1 cellular context compared by ENCODE assay signal in the genomic region with DNA sequence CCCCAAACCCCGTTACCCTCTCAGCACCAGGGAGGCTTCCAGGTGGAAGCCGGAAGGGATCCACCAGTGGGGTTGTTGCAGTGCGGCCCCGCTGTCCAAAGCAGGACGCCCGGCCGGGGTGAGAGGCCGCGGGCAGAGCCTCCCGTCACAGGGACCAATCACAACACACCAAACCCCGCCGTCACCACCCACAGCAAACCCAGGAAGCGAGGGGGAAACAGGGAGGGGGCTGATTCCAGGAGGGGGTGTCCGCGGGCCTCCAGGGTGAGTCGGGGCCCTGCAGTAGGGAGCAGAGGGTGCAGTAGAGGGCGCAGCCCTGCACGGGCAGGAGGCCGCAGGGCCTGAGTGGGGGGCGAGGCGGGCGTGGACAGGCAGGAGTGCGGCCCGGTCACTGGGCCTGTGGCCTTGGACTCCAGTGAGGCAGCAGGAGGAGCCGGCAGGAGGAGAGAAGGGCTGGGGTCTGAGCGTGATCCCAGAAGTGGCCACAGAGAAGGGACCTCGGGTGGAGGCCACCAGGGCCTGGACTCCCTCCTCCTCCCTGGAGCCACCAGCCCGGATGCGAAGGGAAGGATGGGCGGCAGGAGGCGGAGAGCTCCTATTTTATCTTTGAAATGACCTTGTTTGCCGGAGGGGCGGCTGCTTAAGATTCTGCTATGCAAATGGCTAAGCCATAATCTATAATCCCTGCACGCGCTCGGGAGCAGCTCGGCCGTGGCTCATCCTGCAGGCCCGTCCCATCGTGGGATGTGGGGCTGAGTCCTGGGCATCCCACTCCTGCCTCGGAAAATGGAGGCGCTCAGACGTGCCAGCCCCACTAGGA.
A peak's percentile ranks its signal among the peaks of the same experiment; 100 is the strongest.
TF ChIP-seq lines count a peak whose summit lies in the region.

No MANE protein-coding gene starts in this region.

TF ChIP-seq in HepG2, 621 proteins besides CTCF, POLR2A, EP300 and RAD21 (continues in another document):
- TF ChIP-seq TBL1XR1 (IDR thresholded peaks at IDR 0.05; ENCODE audit: borderline replicate concordance, low read length, partially characterized antibody) (no peak), ZFX (CRISPR knock-in tag; IDR thresholded peaks at IDR 0.05; ENCODE audit: low read depth) (peak; percentile 62), HNF4A (CRISPR knock-in tag; IDR thresholded peaks at IDR 0.05) (peak; percentile 35; the same call in 1 of the 2 replicates), ZNF788 (CRISPR knock-in tag; IDR thresholded peaks at IDR 0.05; ENCODE audit: borderline replicate concordance) (peak; percentile 14; the same call in 1 of the 2 replicates), YEATS4 (CRISPR knock-in tag; IDR thresholded peaks at IDR 0.05; ENCODE audit: borderline replicate concordance) (no peak), ZNF451 (CRISPR knock-in tag; IDR thresholded peaks at IDR 0.05) (0 out of 2 replicates have a peak, but pooled peaks have one; percentile 25), PHF21A (CRISPR knock-in tag; IDR thresholded peaks at IDR 0.05) (0 out of 2 replicates have a peak, but pooled peaks have one; percentile 23), ZNF629 (CRISPR knock-in tag; conservative IDR thresholded peaks at IDR 0.05) (no peak), ZNF563 (CRISPR knock-in tag; IDR thresholded peaks at IDR 0.05) (0 out of 2 replicates have a peak, but pooled peaks have one; percentile 11), ZC3H13 (CRISPR knock-in tag; IDR thresholded peaks at IDR 0.05) (no peak), GABPB1 (CRISPR knock-in tag; IDR thresholded peaks at IDR 0.05) (peak; percentile 19; the same call in 1 of the 2 replicates), ZSCAN25 (CRISPR knock-in tag; IDR thresholded peaks at IDR 0.05) (peak; percentile 78; the same call in 1 of the 2 replicates), SALL2 (CRISPR knock-in tag; IDR thresholded peaks at IDR 0.05) (no peak), ZNF33B (CRISPR knock-in tag; IDR thresholded peaks at IDR 0.05) (0 out of 2 replicates have a peak, but pooled peaks have one; percentile 38), SOX6 (IDR thresholded peaks at IDR 0.05) (no peak), SOX6 (CRISPR knock-in tag; IDR thresholded peaks at IDR 0.05) (peak; percentile 20; the same call in 1 of the 2 replicates), MED1 (CRISPR knock-in tag; IDR thresholded peaks at IDR 0.05) (0 out of 2 replicates have a peak, but pooled peaks have one; percentile 20), ZSCAN31 (CRISPR knock-in tag; IDR thresholded peaks at IDR 0.05; ENCODE audit: low read depth) (0 out of 2 replicates have a peak, but pooled peaks have one; percentile 29), ZBTB8A (CRISPR knock-in tag; IDR thresholded peaks at IDR 0.05; ENCODE audit: borderline replicate concordance, low read depth) (no peak), AGO2 (optimal IDR thresholded peaks at IDR 0.05; ENCODE audit: low read depth, low read length) (peak; percentile 78), AKAP8 (CRISPR knock-in tag; IDR thresholded peaks at IDR 0.05) (0 out of 2 replicates have a peak, but pooled peaks have one; percentile 43), CEBPG (CRISPR knock-in tag; IDR thresholded peaks at IDR 0.05) (no peak), TOPORS (CRISPR knock-in tag; IDR thresholded peaks at IDR 0.05) (0 out of 2 replicates have a peak, but pooled peaks have one; percentile 25), BORCS8-MEF2B (CRISPR knock-in tag; IDR thresholded peaks at IDR 0.05) (peak; percentile 43; the same call in 1 of the 2 replicates), ZNF446 (CRISPR knock-in tag; IDR thresholded peaks at IDR 0.05) (no peak), FOXA1 (IDR thresholded peaks at IDR 0.05) (no peak), FOXA1 (CRISPR knock-in tag; IDR thresholded peaks at IDR 0.05) (no peak), ZBTB38 (CRISPR knock-in tag; IDR thresholded peaks at IDR 0.05) (peak; percentile 92), TARDBP (CRISPR knock-in tag; IDR thresholded peaks at IDR 0.05) (0 out of 2 replicates have a peak, but pooled peaks have one; percentile 6), SPEN (CRISPR knock-in tag; IDR thresholded peaks at IDR 0.05; ENCODE audit: low read depth) (peak; percentile 33; the same call in 1 of the 2 replicates), CENPT (CRISPR knock-in tag; IDR thresholded peaks at IDR 0.05; ENCODE audit: low read depth) (0 out of 2 replicates have a peak, but pooled peaks have one; percentile 54), SALL1 (CRISPR knock-in tag; IDR thresholded peaks at IDR 0.05) (peak; percentile 31; the same call in 1 of the 2 replicates)
- TF ChIP-seq, protein P1, sequence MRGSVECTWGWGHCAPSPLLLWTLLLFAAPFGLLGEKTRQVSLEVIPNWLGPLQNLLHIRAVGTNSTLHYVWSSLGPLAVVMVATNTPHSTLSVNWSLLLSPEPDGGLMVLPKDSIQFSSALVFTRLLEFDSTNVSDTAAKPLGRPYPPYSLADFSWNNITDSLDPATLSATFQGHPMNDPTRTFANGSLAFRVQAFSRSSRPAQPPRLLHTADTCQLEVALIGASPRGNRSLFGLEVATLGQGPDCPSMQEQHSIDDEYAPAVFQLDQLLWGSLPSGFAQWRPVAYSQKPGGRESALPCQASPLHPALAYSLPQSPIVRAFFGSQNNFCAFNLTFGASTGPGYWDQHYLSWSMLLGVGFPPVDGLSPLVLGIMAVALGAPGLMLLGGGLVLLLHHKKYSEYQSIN (CRISPR knock-in tag; IDR thresholded peaks at IDR 0.05; ENCODE audit: borderline replicate concordance): no peak
- TF ChIP-seq, protein P2, sequence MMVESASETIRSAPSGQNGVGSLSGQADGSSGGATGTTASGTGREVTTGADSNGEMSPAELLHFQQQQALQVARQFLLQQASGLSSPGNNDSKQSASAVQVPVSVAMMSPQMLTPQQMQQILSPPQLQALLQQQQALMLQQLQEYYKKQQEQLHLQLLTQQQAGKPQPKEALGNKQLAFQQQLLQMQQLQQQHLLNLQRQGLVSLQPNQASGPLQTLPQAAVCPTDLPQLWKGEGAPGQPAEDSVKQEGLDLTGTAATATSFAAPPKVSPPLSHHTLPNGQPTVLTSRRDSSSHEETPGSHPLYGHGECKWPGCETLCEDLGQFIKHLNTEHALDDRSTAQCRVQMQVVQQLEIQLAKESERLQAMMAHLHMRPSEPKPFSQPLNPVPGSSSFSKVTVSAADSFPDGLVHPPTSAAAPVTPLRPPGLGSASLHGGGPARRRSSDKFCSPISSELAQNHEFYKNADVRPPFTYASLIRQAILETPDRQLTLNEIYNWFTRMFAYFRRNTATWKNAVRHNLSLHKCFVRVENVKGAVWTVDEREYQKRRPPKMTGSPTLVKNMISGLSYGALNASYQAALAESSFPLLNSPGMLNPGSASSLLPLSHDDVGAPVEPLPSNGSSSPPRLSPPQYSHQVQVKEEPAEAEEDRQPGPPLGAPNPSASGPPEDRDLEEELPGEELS (CRISPR knock-in tag; IDR thresholded peaks at IDR 0.05): 0 out of 2 replicates have a peak, but pooled peaks have one; percentile 16
- TF ChIP-seq, protein P3, sequence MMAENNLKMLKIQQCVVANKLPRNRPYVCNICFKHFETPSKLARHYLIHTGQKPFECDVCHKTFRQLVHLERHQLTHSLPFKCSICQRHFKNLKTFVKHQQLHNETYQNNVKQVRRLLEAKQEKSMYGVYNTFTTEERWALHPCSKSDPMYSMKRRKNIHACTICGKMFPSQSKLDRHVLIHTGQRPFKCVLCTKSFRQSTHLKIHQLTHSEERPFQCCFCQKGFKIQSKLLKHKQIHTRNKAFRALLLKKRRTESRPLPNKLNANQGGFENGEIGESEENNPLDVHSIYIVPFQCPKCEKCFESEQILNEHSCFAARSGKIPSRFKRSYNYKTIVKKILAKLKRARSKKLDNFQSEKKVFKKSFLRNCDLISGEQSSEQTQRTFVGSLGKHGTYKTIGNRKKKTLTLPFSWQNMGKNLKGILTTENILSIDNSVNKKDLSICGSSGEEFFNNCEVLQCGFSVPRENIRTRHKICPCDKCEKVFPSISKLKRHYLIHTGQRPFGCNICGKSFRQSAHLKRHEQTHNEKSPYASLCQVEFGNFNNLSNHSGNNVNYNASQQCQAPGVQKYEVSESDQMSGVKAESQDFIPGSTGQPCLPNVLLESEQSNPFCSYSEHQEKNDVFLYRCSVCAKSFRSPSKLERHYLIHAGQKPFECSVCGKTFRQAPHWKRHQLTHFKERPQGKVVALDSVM (CRISPR knock-in tag; IDR thresholded peaks at IDR 0.05): 0 out of 2 replicates have a peak, but pooled peaks have one; percentile 31
- TF ChIP-seq, protein P4, sequence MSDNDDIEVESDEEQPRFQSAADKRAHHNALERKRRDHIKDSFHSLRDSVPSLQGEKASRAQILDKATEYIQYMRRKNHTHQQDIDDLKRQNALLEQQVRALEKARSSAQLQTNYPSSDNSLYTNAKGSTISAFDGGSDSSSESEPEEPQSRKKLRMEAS (IDR thresholded peaks at IDR 0.05): peak; percentile 16; the same call in 1 of the 2 replicates
- TF ChIP-seq, protein P5, sequence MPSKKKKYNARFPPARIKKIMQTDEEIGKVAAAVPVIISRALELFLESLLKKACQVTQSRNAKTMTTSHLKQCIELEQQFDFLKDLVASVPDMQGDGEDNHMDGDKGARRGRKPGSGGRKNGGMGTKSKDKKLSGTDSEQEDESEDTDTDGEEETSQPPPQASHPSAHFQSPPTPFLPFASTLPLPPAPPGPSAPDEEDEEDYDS (CRISPR knock-in tag; IDR thresholded peaks at IDR 0.05): no peak
- TF ChIP-seq, protein P6, sequence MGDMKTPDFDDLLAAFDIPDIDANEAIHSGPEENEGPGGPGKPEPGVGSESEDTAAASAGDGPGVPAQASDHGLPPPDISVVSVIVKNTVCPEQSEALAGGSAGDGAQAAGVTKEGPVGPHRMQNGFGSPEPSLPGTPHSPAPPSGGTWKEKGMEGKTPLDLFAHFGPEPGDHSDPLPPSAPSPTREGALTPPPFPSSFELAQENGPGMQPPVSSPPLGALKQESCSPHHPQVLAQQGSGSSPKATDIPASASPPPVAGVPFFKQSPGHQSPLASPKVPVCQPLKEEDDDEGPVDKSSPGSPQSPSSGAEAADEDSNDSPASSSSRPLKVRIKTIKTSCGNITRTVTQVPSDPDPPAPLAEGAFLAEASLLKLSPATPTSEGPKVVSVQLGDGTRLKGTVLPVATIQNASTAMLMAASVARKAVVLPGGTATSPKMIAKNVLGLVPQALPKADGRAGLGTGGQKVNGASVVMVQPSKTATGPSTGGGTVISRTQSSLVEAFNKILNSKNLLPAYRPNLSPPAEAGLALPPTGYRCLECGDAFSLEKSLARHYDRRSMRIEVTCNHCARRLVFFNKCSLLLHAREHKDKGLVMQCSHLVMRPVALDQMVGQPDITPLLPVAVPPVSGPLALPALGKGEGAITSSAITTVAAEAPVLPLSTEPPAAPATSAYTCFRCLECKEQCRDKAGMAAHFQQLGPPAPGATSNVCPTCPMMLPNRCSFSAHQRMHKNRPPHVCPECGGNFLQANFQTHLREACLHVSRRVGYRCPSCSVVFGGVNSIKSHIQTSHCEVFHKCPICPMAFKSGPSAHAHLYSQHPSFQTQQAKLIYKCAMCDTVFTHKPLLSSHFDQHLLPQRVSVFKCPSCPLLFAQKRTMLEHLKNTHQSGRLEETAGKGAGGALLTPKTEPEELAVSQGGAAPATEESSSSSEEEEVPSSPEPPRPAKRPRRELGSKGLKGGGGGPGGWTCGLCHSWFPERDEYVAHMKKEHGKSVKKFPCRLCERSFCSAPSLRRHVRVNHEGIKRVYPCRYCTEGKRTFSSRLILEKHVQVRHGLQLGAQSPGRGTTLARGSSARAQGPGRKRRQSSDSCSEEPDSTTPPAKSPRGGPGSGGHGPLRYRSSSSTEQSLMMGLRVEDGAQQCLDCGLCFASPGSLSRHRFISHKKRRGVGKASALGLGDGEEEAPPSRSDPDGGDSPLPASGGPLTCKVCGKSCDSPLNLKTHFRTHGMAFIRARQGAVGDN (CRISPR knock-in tag; IDR thresholded peaks at IDR 0.05): peak; percentile 87
- TF ChIP-seq, protein P7, sequence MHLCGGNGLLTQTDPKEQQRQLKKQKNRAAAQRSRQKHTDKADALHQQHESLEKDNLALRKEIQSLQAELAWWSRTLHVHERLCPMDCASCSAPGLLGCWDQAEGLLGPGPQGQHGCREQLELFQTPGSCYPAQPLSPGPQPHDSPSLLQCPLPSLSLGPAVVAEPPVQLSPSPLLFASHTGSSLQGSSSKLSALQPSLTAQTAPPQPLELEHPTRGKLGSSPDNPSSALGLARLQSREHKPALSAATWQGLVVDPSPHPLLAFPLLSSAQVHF (CRISPR knock-in tag; IDR thresholded peaks at IDR 0.05): no peak
- TF ChIP-seq, protein P8, sequence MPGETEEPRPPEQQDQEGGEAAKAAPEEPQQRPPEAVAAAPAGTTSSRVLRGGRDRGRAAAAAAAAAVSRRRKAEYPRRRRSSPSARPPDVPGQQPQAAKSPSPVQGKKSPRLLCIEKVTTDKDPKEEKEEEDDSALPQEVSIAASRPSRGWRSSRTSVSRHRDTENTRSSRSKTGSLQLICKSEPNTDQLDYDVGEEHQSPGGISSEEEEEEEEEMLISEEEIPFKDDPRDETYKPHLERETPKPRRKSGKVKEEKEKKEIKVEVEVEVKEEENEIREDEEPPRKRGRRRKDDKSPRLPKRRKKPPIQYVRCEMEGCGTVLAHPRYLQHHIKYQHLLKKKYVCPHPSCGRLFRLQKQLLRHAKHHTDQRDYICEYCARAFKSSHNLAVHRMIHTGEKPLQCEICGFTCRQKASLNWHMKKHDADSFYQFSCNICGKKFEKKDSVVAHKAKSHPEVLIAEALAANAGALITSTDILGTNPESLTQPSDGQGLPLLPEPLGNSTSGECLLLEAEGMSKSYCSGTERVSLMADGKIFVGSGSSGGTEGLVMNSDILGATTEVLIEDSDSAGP (CRISPR knock-in tag; IDR thresholded peaks at IDR 0.05; ENCODE audit: borderline replicate concordance): peak; percentile 34; the same call in 1 of the 2 replicates
- TF ChIP-seq, protein P9, sequence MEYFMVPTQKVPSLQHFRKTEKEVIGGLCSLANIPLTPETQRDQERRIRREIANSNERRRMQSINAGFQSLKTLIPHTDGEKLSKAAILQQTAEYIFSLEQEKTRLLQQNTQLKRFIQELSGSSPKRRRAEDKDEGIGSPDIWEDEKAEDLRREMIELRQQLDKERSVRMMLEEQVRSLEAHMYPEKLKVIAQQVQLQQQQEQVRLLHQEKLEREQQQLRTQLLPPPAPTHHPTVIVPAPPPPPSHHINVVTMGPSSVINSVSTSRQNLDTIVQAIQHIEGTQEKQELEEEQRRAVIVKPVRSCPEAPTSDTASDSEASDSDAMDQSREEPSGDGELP (IDR thresholded peaks at IDR 0.05; ENCODE audit: borderline replicate concordance, low read depth): no peak
- TF ChIP-seq, protein P10, sequence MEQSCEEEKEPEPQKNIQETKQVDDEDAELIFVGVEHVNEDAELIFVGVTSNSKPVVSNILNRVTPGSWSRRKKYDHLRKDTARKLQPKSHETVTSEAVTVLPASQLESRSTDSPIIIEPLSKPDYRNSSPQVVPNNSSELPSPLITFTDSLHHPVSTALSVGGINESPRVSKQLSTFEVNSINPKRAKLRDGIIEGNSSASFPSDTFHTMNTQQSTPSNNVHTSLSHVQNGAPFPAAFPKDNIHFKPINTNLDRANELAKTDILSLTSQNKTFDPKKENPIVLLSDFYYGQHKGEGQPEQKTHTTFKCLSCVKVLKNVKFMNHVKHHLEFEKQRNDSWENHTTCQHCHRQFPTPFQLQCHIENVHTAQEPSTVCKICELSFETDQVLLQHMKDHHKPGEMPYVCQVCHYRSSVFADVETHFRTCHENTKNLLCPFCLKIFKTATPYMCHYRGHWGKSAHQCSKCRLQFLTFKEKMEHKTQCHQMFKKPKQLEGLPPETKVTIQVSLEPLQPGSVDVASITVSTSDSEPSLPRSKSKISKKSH (CRISPR knock-in tag; IDR thresholded peaks at IDR 0.05; ENCODE audit: borderline replicate concordance): no peak
